1 cellular context compared by ENCODE assay signal in the genomic region with DNA sequence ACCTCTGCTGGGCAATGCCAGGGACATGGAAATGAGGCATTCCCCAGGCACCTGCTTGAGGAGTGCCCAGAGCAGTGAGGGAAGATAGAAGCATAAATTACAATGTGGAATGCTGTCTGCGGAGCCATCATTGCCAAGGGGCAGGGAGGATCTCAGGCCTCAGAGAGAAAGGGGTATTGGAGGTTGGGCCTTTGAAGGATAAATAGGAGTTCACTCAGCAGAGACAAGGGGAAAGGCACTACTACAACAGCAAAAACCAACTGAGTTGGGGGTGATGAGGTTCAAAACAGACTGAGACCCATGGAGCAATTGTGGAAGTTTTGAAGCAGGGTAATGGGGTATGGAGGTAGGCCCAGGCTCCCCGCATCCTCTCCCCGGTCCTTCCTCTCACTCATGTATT.
TF ChIP-seq lines count a peak whose summit lies in the region.

No MANE protein-coding gene starts in this region.

TF ChIP-seq in HepG2, 621 proteins besides CTCF, POLR2A, EP300 and RAD21:
- TF ChIP-seq SAP130 (CRISPR knock-in tag; IDR thresholded peaks at IDR 0.05; ENCODE audit: low read depth) (no peak), RBM22 (optimal IDR thresholded peaks at IDR 0.05; ENCODE audit: low read length) (peak; percentile 72)
TF ChIP-seq in HepG2: peak in this region for 1.
